ENCODE assay signal across 1 cellular context in the genomic region with DNA sequence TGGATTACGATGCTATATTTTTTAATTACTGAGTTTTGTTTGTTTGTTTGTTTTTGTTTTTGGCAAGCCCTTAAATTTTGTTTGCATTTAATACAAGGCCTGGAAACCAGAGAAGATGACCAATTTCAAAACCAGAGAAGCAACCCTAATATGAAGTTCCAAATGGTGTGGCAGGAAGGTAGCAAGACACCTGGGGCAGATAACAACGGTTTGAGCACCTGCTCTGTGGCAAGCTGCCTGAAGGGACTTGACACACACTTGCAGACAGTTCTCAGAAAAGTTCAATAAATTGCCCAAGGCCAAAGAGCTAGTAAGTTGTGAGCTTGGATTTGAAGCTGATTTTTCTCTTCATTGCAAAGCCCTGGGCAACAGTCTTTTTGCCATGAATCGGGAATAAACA.
A peak's percentile ranks its signal among the peaks of the same experiment; 100 is the strongest.
TF ChIP-seq lines count a peak whose summit lies in the region.

No MANE protein-coding gene starts in this region.

TF ChIP-seq in GM12878, 131 proteins besides CTCF, POLR2A, EP300 and RAD21 (continued from another document):
- TF ChIP-seq, protein P1, sequence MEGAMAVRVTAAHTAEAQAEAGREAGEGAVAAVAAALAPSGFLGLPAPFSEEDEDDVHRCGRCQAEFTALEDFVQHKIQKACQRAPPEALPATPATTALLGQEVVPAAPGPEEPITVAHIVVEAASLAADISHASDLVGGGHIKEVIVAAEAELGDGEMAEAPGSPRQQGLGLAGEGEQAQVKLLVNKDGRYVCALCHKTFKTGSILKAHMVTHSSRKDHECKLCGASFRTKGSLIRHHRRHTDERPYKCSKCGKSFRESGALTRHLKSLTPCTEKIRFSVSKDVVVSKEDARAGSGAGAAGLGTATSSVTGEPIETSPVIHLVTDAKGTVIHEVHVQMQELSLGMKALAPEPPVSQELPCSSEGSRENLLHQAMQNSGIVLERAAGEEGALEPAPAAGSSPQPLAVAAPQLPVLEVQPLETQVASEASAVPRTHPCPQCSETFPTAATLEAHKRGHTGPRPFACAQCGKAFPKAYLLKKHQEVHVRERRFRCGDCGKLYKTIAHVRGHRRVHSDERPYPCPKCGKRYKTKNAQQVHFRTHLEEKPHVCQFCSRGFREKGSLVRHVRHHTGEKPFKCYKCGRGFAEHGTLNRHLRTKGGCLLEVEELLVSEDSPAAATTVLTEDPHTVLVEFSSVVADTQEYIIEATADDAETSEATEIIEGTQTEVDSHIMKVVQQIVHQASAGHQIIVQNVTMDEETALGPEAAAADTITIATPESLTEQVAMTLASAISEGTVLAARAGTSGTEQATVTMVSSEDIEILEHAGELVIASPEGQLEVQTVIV (IDR thresholded peaks at IDR 0.05; ENCODE audit: borderline replicate concordance, partially characterized antibody), result no peak
- TF ChIP-seq ZNF622 (IDR thresholded peaks at IDR 0.05), result no peak
- no peak for TF ChIP-seq SPI1 (IDR thresholded peaks at IDR 0.05; ENCODE audit: borderline replicate concordance, insufficient read depth, low read depth, low read length)
- TF ChIP-seq STAT1 (conservative IDR thresholded peaks at IDR 0.05), result no peak
- no peak for TF ChIP-seq CBFB (IDR thresholded peaks at IDR 0.05; ENCODE audit: low read depth)
- TF ChIP-seq TCF12 (IDR thresholded peaks at IDR 0.05; ENCODE audit: low read depth, low read length), result peak; percentile 92
- peak; percentile 92 for TF ChIP-seq TCF3 (IDR thresholded peaks at IDR 0.05; ENCODE audit: borderline replicate concordance, insufficient read depth, low read depth, low read length)
- TF ChIP-seq RUNX3 (IDR thresholded peaks at IDR 0.05; ENCODE audit: low read length), result peak; percentile 35
- TF ChIP-seq ZBTB33 (IDR thresholded peaks at IDR 0.05), result no peak
- no peak for TF ChIP-seq E2F8 (IDR thresholded peaks at IDR 0.05; ENCODE audit: low read depth, partially characterized antibody)
- TF ChIP-seq FOXK2 (IDR thresholded peaks at IDR 0.05), result no peak
- no peak for TF ChIP-seq E2F4 (IDR thresholded peaks at IDR 0.05; ENCODE audit: low read depth, low read length)
- TF ChIP-seq MEF2B (IDR thresholded peaks at IDR 0.05; ENCODE audit: partially characterized antibody, poor library complexity, severe bottlenecking), result no peak
- TF ChIP-seq BACH1 (IDR thresholded peaks at IDR 0.05; ENCODE audit: borderline replicate concordance), result no peak
- TF ChIP-seq FOXM1 (IDR thresholded peaks at IDR 0.05; ENCODE audit: low read depth, low read length), result no peak
- no peak for TF ChIP-seq BMI1 (IDR thresholded peaks at IDR 0.05; ENCODE audit: borderline replicate concordance)
- TF ChIP-seq MXI1 (IDR thresholded peaks at IDR 0.05; ENCODE audit: low read depth, low read length), result no peak
- no peak for TF ChIP-seq RFX5 (IDR thresholded peaks at IDR 0.05; ENCODE audit: low read depth, low read length)
- TF ChIP-seq NFIC (IDR thresholded peaks at IDR 0.05; ENCODE audit: low read depth, low read length), result peak; percentile 34; the same call in 1 of the 2 replicates
- TF ChIP-seq NR2C2 (IDR thresholded peaks at IDR 0.05; ENCODE audit: borderline replicate concordance, control insufficient read depth, insufficient read length, low read depth), result no peak
- no peak for TF ChIP-seq ASH2L (IDR thresholded peaks at IDR 0.05; ENCODE audit: borderline replicate concordance, low read depth)
- peak; percentile 12; the same call in 1 of the 2 replicates for TF ChIP-seq EED (IDR thresholded peaks at IDR 0.05; ENCODE audit: low read depth)
- TF ChIP-seq NRF1 (conservative IDR thresholded peaks at IDR 0.05; ENCODE audit: low read depth, low read length), result no peak
- no peak for TF ChIP-seq BCLAF1 (IDR thresholded peaks at IDR 0.05)
- no peak for TF ChIP-seq KDM1A (IDR thresholded peaks at IDR 0.05; ENCODE audit: borderline replicate concordance)
- no peak for TF ChIP-seq HDAC2 (IDR thresholded peaks at IDR 0.05)
